ENCODE assay signal across 1 cellular context in genomic region chr6:116244284-116244683, GRCh38.
TF ChIP-seq lines count a peak whose summit lies in the region.

No MANE protein-coding gene starts in this region.

TF ChIP-seq in IMR-90, 13 proteins besides CTCF, POLR2A, EP300 and RAD21 (continued from another document):
- TF ChIP-seq MXI1 (IDR thresholded peaks at IDR 0.05; ENCODE audit: borderline replicate concordance, low read depth, low read length) (no peak), BHLHE40 (IDR thresholded peaks at IDR 0.05; ENCODE audit: low read depth, low read length) (no peak), CEBPB (IDR thresholded peaks at IDR 0.05; ENCODE audit: low read depth, low read length) (no peak)
